1 cellular context compared by ENCODE assay signal in the genomic region with DNA sequence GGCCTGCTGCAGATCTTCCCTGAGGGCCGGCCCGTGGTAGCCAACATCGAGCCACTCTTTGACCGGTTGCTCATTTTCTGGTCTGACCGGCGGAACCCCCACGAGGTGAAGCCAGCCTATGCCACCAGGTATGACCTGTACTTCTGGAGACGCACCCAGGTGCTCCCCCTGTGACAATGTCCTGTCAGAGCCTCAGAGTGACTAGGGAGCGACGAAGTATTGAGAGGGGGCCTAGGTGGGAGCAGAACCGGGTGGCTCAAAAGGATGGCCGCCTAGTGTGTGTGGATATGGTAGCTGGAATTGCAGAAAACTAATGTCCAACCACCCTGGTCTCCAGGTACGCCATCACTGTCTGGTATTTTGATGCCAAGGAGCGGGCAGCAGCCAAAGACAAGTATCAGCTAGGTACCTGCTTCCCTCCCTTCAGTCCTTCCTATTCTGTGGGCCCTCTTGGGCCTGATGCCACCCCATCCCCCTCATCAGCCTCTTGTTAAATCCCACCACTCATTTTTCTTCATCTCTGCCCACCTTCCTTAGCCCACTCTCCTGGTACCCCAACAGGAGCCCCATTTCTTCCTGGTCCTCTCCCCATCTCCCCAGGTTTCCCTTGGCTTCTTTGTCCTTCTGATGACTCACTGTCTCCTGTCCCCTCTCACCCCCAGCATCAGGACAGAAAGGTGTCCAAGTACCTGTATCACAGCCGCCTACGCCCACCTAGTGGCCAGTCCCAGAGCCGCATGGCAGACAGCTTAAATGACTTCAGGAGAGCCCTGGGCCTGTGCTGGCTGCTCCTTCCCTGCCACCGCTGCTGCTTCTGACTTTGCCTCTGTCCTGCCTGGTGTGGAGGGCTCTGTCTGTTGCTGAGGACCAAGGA.
TF ChIP-seq lines count a peak whose summit lies in the region.

No MANE protein-coding gene starts in this region.

TF ChIP-seq in IMR-90, 13 proteins besides CTCF, POLR2A, EP300 and RAD21:
- TF ChIP-seq MAFK (IDR thresholded peaks at IDR 0.05; ENCODE audit: low read depth, low read length) (no peak), BHLHE40 (IDR thresholded peaks at IDR 0.05; ENCODE audit: low read depth, low read length) (no peak)
